Comparison of ENCODE assay signal across 8 cellular contexts in the genomic region with DNA sequence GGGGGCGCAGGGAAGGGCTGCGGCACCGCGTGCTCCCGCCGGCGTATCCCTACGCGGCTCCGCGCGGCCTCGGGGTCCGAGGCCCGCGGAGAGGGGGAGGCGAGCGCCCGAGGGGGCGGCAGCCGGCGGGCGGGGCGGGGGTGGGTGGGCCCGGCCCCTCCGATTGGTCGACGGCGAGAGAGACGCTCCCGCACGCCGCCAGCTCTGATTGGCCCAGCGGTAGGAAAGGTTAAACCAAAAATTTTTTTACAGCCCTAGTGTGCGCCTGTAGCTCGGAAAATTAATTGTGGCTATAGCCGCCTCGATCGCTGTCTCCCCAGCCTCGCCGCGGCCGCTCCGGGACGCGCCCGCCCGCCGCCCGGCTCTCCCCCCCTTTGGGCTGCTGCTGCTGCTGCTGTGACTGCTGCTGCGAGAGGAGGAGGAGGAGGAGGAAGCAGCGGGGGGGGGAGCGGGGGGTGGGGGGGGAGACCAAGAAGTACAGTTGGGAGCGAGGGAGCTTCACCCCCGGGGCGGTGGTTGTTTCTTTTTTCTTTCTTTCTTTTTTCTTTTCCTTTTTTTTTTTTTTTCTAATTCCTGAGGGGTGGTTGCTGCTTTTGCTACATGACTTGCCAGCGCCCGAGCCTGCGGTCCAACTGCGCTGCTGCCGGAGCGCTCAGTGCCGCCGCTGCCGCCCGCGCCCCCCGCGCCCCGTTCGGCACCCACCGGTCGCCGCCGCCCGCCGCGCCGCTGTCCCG. TPM values are rescaled to one million over a fixed set of nuclear protein-coding genes. Genes with fewer than 3 reads are reported as not detected.
A peak's percentile ranks its signal among the peaks of the same experiment; 100 is the strongest.
DNase-seq lines count a peak whose midpoint lies in the region; ATAC-seq and TF ChIP-seq lines count a peak whose summit lies in the region.

FOXG1 (plus strand) TSS at position 283 of the 734 bp plus-strand sequence. CDS start 493 bp downstream, outside the sequence.

- H3K4me3 ChIP-seq in breast epithelium: peak within 1 kb of the TSS; percentile 22 to 59 (median 31)
- H3K4me3 ChIP-seq in colonic mucosa: peak within 1 kb of the TSS; percentile 11
- H3K4me3 ChIP-seq in neuron (ENCODE audit: low read length): peak within 1 kb of the TSS; percentile 5

- no peak for ATAC-seq in HG02938 (IDR thresholded peaks at IDR 0.05; ENCODE audit: unreplicated experiment)

- no peak within 1 kb of the TSS for H3K27ac Mint-ChIP-seq in MCF 10A (ENCODE audit: low read depth, unreplicated experiment)

- no peak within 1 kb of the TSS for H2AFZ ChIP-seq in neuron (ENCODE audit: low read depth, low read length)

- intact Hi-C loops in breast epithelium (cut with DNase I; ENCODE audit: low total_unique reads): no loop called here
- intact Hi-C loops in MCF 10A (cut with micrococcal nuclease): no loop called here
- intact Hi-C loops in colonic mucosa (cut with DNase I): no loop called here

- BruUV-seq in MCF 10A (replicated peaks; lab: Mats Ljungman, UMichigan): no TSS peak

- peaks cover 6 to 92% of the 10 kb centered on the region in 2 donors for H3K27me3 ChIP-seq in breast epithelium
- peaks cover 71% of the 10 kb centered on the region for H3K27me3 ChIP-seq in colonic mucosa
- peaks cover 68% of the 10 kb centered on the region for H3K27me3 ChIP-seq in neuron (ENCODE audit: insufficient read depth, low read length)

- POLR2A ChIA-PET in MCF 10A (lab: Yijun Ruan, JAX): no interaction called here

- no peak for TF ChIP-seq POLR2A in breast epithelium (IDR thresholded peaks at IDR 0.05)

- H3K9me3 ChIP-seq in breast epithelium: peaks cover 4 to 7% of the 10 kb centered on the region in 2 donors
- H3K9me3 ChIP-seq in colonic mucosa: no peaks in the 10 kb centered on the region
- H3K9me3 ChIP-seq in neuron (ENCODE audit: low read length): peaks cover 7% of the 10 kb centered on the region

- no peak for TF ChIP-seq CTCF in breast epithelium (IDR thresholded peaks at IDR 0.05)
- TF ChIP-seq CTCF in MCF 10A (IDR thresholded peaks at IDR 0.05; ENCODE audit: unreplicated experiment): no peak
- TF ChIP-seq CTCF in colonic mucosa (IDR thresholded peaks at IDR 0.05): no peak

- H3K36me3 ChIP-seq in breast epithelium: no peaks in the 10 kb centered on the region
- no peaks in the 10 kb centered on the region for H3K36me3 ChIP-seq in colonic mucosa
- H3K36me3 ChIP-seq in neuron (ENCODE audit: insufficient read depth, low read length): no peaks in the 10 kb centered on the region

- DNase-seq in breast epithelium (ENCODE audit: low spot score in 2 of 2) (no peak), MCF 10A (ENCODE audit: unreplicated experiment) (no peak), NCI-H2227 treated with DMSO at 0.1 percent for 48 hours (lab: John Stamatoyannopoulos, UW) (peak; percentile 96), colonic mucosa (no peak), NCI-H526 (lab: John Stamatoyannopoulos, UW) (no peak), Kasumi-1 (lab: John Stamatoyannopoulos, UW) (no peak)

- no peaks in the 10 kb centered on the region for H3K4me1 Mint-ChIP-seq in MCF 10A (ENCODE audit: insufficient read depth, unreplicated experiment)

- H3K9me3 Mint-ChIP-seq in MCF 10A (ENCODE audit: unreplicated experiment): peaks cover 5% of the 10 kb centered on the region

- H3K36me3 Mint-ChIP-seq in MCF 10A (ENCODE audit: insufficient read depth, unreplicated experiment): peaks cover 13% of the 10 kb centered on the region

- H3K27me3 Mint-ChIP-seq in MCF 10A (ENCODE audit: insufficient read depth, unreplicated experiment): peaks cover 83% of the 10 kb centered on the region

- CTCF ChIA-PET in MCF 10A (lab: Yijun Ruan, JAX): interaction anchor here (0.6 to 5.8 kb wide), 2 partner anchors 12 to 704 kb away, joined by 4 to 35 read pairs; no protein-coding TSS in a partner anchor

- no peaks in the 10 kb centered on the region for H3K4me1 ChIP-seq in breast epithelium
- H3K4me1 ChIP-seq in colonic mucosa: no peaks in the 10 kb centered on the region
- H3K4me1 ChIP-seq in neuron (ENCODE audit: insufficient read depth, low read length): no peaks in the 10 kb centered on the region

- H3K4me3 Mint-ChIP-seq in MCF 10A (ENCODE audit: unreplicated experiment): no peak within 1 kb of the TSS

- peak within 1 kb of the TSS in 1 of 2 donors; percentile 3 for H3K9ac ChIP-seq in colonic mucosa (ENCODE audit: low read depth in 2 of 2, low read length in 2 of 2)

- H3K27ac ChIP-seq in breast epithelium (no peak within 1 kb of the TSS), colonic mucosa (no peak within 1 kb of the TSS)

RNA-seq across cellular contexts. Expression of gene FOXG1, which starts in this region (rescaled TPM):
- total RNA-seq in breast epithelium: not detected
- total RNA-seq in MCF 10A (2022): not detected in 2 replicates
- total RNA-seq in colonic mucosa: not detected
